In genomic region chr7:5397657-5398237, GRCh38 we compare ENCODE assay signal across 9 cellular contexts. TPM values are rescaled to one million over a fixed set of nuclear protein-coding genes. Genes with fewer than 3 reads are reported as not detected.
DNase-seq lines count a peak whose midpoint lies in the region; ATAC-seq and TF ChIP-seq lines count a peak whose summit lies in the region.
"Had no signal": no experiment of that assay in that cellular context is flagged by ENCODE, and none has a peak within 500 bp of the region (broad histone marks: within the 10 kb centered on the region; RNA-seq: fewer than 3 reads in every experiment).

No MANE protein-coding gene starts in this region.

- intact Hi-C loops in activated CD8-positive, alpha-beta T cell treated with anti-CD3 and anti-CD28 coated beads for 36 hours (cut with micrococcal nuclease) = no loop called here

- H3K23ac ChIP-seq in mesenchymal stem cell (ENCODE audit: low read length in 2 of 2) = no peak overlapping the region

- peak overlapping the region; percentile 82 for H3K4me3 Mint-ChIP-seq in activated CD8-positive, alpha-beta T cell treated with anti-CD3 and anti-CD28 coated beads for 36 hours

- CTCF ChIA-PET in activated CD8-positive, alpha-beta T cell treated with anti-CD3 and anti-CD28 coated beads for 36 hours (lab: Charles Lee) = interaction anchor here (0.7 to 2.8 kb wide), 6 partner anchors 20 to 705 kb away, joined by 3 to 13 read pairs (median 4); no protein-coding TSS in a partner anchor

- peak overlapping the region in 1 of 2 experiments; percentile 12 for H3K14ac ChIP-seq in mesenchymal stem cell (ENCODE audit: low read length in 2 of 2)

- peaks cover 10% of the 10 kb centered on the region for H3K4me1 ChIP-seq in mesenchymal stem cell (ENCODE audit: control insufficient read depth, insufficient read depth, low read depth, low read length)

- H2BK5ac ChIP-seq in mesenchymal stem cell (ENCODE audit: low read depth, low read length, poor library complexity, severe bottlenecking) = no peak overlapping the region

- ATAC-seq in GM21447 (IDR thresholded peaks at IDR 0.05; ENCODE audit: unreplicated experiment) = peak; percentile 14
- ATAC-seq in activated CD8-positive, alpha-beta T cell treated with anti-CD3 and anti-CD28 coated beads for 36 hours = no peak
- no peak for ATAC-seq in SK-N-SH treated with all-trans-retinoic acid at 6 μM for 48 hours
- ATAC-seq in HG03175 (IDR thresholded peaks at IDR 0.05; ENCODE audit: unreplicated experiment) = no peak

- H3K4me3 ChIP-seq in AG10803 (ENCODE audit: low read length) (peak overlapping the region; percentile 74), mesenchymal stem cell (ENCODE audit: insufficient read depth in 1 of 2, low read depth in 1 of 2, low read length in 2 of 2) (peak overlapping the region in 1 of 2 experiments; percentile 86)

- H3K27me3 ChIP-seq in mesenchymal stem cell (ENCODE audit: control insufficient read depth in 1 of 2, insufficient read depth in 1 of 2, low read length in 2 of 2) = no peaks in the 10 kb centered on the region

- H3K36me3 Mint-ChIP-seq in activated CD8-positive, alpha-beta T cell treated with anti-CD3 and anti-CD28 coated beads for 36 hours (ENCODE audit: low read depth) = peaks cover 14% of the 10 kb centered on the region

- POLR2A ChIA-PET in activated CD8-positive, alpha-beta T cell treated with anti-CD3 and anti-CD28 coated beads for 36 hours (lab: Charles Lee) = interaction anchor here (0.6 to 1.4 kb wide), 5 partner anchors 14 to 356 kb away, joined by 3 to 5 read pairs (median 3); no protein-coding TSS in a partner anchor

- 81% methylated on average over 13 of the region's 14 CpGs for WGBS in mesenchymal stem cell

- H3K27ac ChIP-seq in mesenchymal stem cell (ENCODE audit: low read length, poor library complexity, severe bottlenecking) = no peak overlapping the region

- peak overlapping the region in 1 of 2 experiments; percentile 57 for H3K18ac ChIP-seq in mesenchymal stem cell (ENCODE audit: low read depth in 1 of 2, low read length in 2 of 2)

- TF ChIP-seq CTCF in AG10803 (conservative IDR thresholded peaks at IDR 0.05; ENCODE audit: low read length) = no peak
- no peak for TF ChIP-seq CTCF in activated CD8-positive, alpha-beta T cell treated with anti-CD3 and anti-CD28 coated beads for 36 hours (IDR thresholded peaks at IDR 0.05)

- DNase-seq in AG10803 (ENCODE audit: low read depth) (no peak), mesenchymal stem cell (no peak), HuH-7.5 (ENCODE audit: low spot score) (no peak)
- no peak for DNase-seq in activated CD8-positive, alpha-beta T cell treated with anti-CD3 and anti-CD28 coated beads for 36 hours
- DNase-seq in activated CD8-positive, alpha-beta memory T cell treated with anti-CD3 and anti-CD28 coated beads, Interleukin-2, amount 50 U/mL, for 48 hours = no peak
- DNase-seq: NCI-H1092 treated with DMSO at 0.1 percent for 48 hours had no signal

- H3K27me3 Mint-ChIP-seq in activated CD8-positive, alpha-beta T cell treated with anti-CD3 and anti-CD28 coated beads for 36 hours = no peaks in the 10 kb centered on the region

- peak overlapping the region in 1 of 2 experiments; percentile 61 for H2BK12ac ChIP-seq in mesenchymal stem cell (ENCODE audit: low read length in 2 of 2)

- peak overlapping the region; percentile 22 for H4K91ac ChIP-seq in mesenchymal stem cell (ENCODE audit: low read length)

- peak overlapping the region in 1 of 2 experiments; percentile 18 for H3K4ac ChIP-seq in mesenchymal stem cell (ENCODE audit: low read depth in 1 of 2, low read length in 2 of 2)

- no peak overlapping the region for H2AFZ ChIP-seq in mesenchymal stem cell (ENCODE audit: low read depth, low read length)

- peaks cover 23 to 64% of the 10 kb centered on the region in 2 experiments for H3K36me3 ChIP-seq in mesenchymal stem cell (ENCODE audit: control insufficient read depth in 1 of 2, insufficient read depth in 2 of 2, low read depth in 1 of 2, low read length in 2 of 2)

- no peak overlapping the region for H2BK120ac ChIP-seq in mesenchymal stem cell (ENCODE audit: low read depth, low read length)

- peak overlapping the region; percentile 84 for H4K8ac ChIP-seq in mesenchymal stem cell (ENCODE audit: low read length)

- no peak overlapping the region for H2AK5ac ChIP-seq in mesenchymal stem cell (ENCODE audit: low read length, severe bottlenecking)

- H3K9me3 Mint-ChIP-seq in activated CD8-positive, alpha-beta T cell treated with anti-CD3 and anti-CD28 coated beads for 36 hours = no peaks in the 10 kb centered on the region

- H3K9me3 ChIP-seq in mesenchymal stem cell (ENCODE audit: control insufficient read depth, low read length) = no peaks in the 10 kb centered on the region

- H3K79me1 ChIP-seq in mesenchymal stem cell (replicated peaks; ENCODE audit: low read length, poor library complexity, severe bottlenecking) = peaks cover 59% of the 10 kb centered on the region

- H3K4me2 ChIP-seq in mesenchymal stem cell (ENCODE audit: low read length, poor library complexity, severe bottlenecking) = no peak overlapping the region

- H3K4me1 Mint-ChIP-seq in activated CD8-positive, alpha-beta T cell treated with anti-CD3 and anti-CD28 coated beads for 36 hours (ENCODE audit: low read depth) = peaks cover 30% of the 10 kb centered on the region

- H2BK15ac ChIP-seq in mesenchymal stem cell (ENCODE audit: low read depth, poor library complexity, severe bottlenecking) = no peak overlapping the region

- H3K9ac ChIP-seq in mesenchymal stem cell (ENCODE audit: low read length) = peak overlapping the region; percentile 93

- peak overlapping the region; percentile 92 for H3K27ac Mint-ChIP-seq in activated CD8-positive, alpha-beta T cell treated with anti-CD3 and anti-CD28 coated beads for 36 hours

TF ChIP-seq in SK-N-SH treated with all-trans-retinoic acid at 6 μM for 48 hours, 23 proteins besides CTCF, POLR2A, EP300 and RAD21:
- TF ChIP-seq PATZ1 (CRISPR knock-in tag; IDR thresholded peaks at IDR 0.05; ENCODE audit: borderline replicate concordance) = no peak

RNA-seq across cellular contexts. Expression of gene TNRC18, which starts 25.9 kb away (rescaled TPM):
- total RNA-seq in activated CD8-positive, alpha-beta T cell treated with anti-CD3 and anti-CD28 coated beads for 36 hours = 10 to 100 TPM; 43.8 to 44.2 TPM
- 45.5 TPM for polyA plus RNA-seq in mesenchymal stem cell (2013, experiment 1 of 2)
- 39.8 TPM for polyA plus RNA-seq in mesenchymal stem cell (2013, experiment 2 of 2)
